Comparison of ENCODE assay signal across 15 cellular contexts in the genomic region with DNA sequence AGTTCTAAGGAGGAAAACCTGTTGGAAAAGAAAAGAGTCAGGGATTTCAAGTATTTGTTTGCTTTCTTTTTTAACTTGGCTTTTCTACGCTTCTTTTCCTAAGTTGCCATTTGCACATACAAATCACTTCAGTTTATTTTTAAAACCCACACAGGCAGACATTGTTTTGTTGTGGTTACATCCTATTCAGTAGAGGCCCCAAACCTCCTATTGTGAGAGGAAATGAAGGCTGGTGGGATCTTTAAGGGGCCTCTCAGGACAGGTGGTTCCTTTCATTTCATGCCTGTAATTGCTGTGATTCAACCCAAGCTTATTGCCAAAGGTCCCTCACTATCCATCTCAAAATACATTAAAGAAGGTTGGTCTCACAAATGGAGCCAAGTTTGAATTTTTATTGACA.
DNase-seq lines count a peak whose midpoint lies in the region; FAIRE-seq and TF ChIP-seq lines count a peak whose summit lies in the region.
"Had no signal": no experiment of that assay in that cellular context is flagged by ENCODE, and none has a peak within 500 bp of the region (broad histone marks: within the 10 kb centered on the region; RNA-seq: fewer than 3 reads in every experiment).

No MANE protein-coding gene starts in this region.

- H3K4ac ChIP-seq in neuronal stem cell (ENCODE audit: low read length), result no peak overlapping the region

- H2BK12ac ChIP-seq in neuronal stem cell (ENCODE audit: low read length), result no peak overlapping the region

- H3K27ac ChIP-seq in BLaER1, result no peak overlapping the region
- no peak overlapping the region for H3K27ac ChIP-seq in fibroblast of lung (ENCODE audit: insufficient read depth, low read length)
- no peak overlapping the region for H3K27ac ChIP-seq in neuronal stem cell (replicated peaks; ENCODE audit: low read length)
- H3K27ac ChIP-seq: HL-60 had no signal

- no peak overlapping the region for H2AFZ ChIP-seq in fibroblast of lung (ENCODE audit: low read length)
- peak overlapping the region; percentile 56 for H2AFZ ChIP-seq in neuronal stem cell (ENCODE audit: low read length)

- FAIRE-seq in urothelium cell line (lab: Jason Lieb, UNC), result no peak

- H3K4me2 ChIP-seq in BLaER1 (peak overlapping the region; percentile 49; the same call in 1 of the 2 replicates), fibroblast of lung (ENCODE audit: extremely low read depth, insufficient read depth, low read length) (no peak overlapping the region), neuronal stem cell (ENCODE audit: insufficient read depth, low read length, poor library complexity, severe bottlenecking) (no peak overlapping the region)

- no peak overlapping the region for H3K23ac ChIP-seq in neuronal stem cell (ENCODE audit: low read depth, low read length, poor library complexity)

- no peak overlapping the region for H2AK5ac ChIP-seq in neuronal stem cell (ENCODE audit: low read depth, low read length)

- no peak overlapping the region for H3K4me3 ChIP-seq in BLaER1
- H3K4me3 ChIP-seq in Jurkat, Clone E6-1 (ENCODE audit: low read length), result no peak overlapping the region
- H3K4me3 ChIP-seq in fibroblast of lung (replicated peaks in 1 of 4; ENCODE audit: control extremely low read depth in 1 of 4, insufficient read depth in 1 of 4, low read depth in 3 of 4, low read length in 4 of 4), result no peak overlapping the region
- H3K4me3 ChIP-seq in neuronal stem cell (ENCODE audit: low read length in 2 of 2), result no peak overlapping the region

- H4K20me1 ChIP-seq in BLaER1 (no peaks in the 10 kb centered on the region), fibroblast of lung (ENCODE audit: control insufficient read depth, extremely low read depth, insufficient read depth, low read length) (no peaks in the 10 kb centered on the region)

- no peaks in the 10 kb centered on the region for H3K9me3 ChIP-seq in BLaER1
- no peaks in the 10 kb centered on the region for H3K9me3 ChIP-seq in fibroblast of lung (ENCODE audit: control insufficient read depth, insufficient read depth, low read depth, low read length)
- H3K9me3 ChIP-seq in neuronal stem cell (replicated peaks in 1 of 2; ENCODE audit: control insufficient read depth in 2 of 2, insufficient read depth in 1 of 2, low read depth in 1 of 2, low read length in 2 of 2), result peaks cover 0 to 3% of the 10 kb centered on the region in 2 donors
- H3K9me3 ChIP-seq: Caco-2 had no signal

- no peaks in the 10 kb centered on the region for H3K79me1 ChIP-seq in neuronal stem cell (ENCODE audit: low read depth, low read length)

- no peak overlapping the region for H2BK120ac ChIP-seq in neuronal stem cell (ENCODE audit: low read depth, low read length)

- no peak overlapping the region for H3K18ac ChIP-seq in neuronal stem cell (ENCODE audit: low read length)

- H4K91ac ChIP-seq in neuronal stem cell (ENCODE audit: low read depth, low read length, poor library complexity), result no peak overlapping the region

- no CpG with 5 or more reads among the region's 1 CpG for WGBS in neuronal stem cell (ENCODE audit: extremely low coverage in 2 of 2, insufficient read length in 2 of 2, insufficient replicate concordance in 1 of 2), 2 donors

- no peak for TF ChIP-seq CTCF in fibroblast of lung (conservative IDR thresholded peaks at IDR 0.05 in 1 of 2, IDR thresholded peaks at IDR 0.05 in 1 of 2; ENCODE audit: low read depth in 1 of 2, low read length in 2 of 2)

- peak; percentile 5 for DNase-seq in Jurkat, Clone E6-1 (ENCODE audit: low read depth, low spot score)
- peak; percentile 39 to 65 for DNase-seq in fibroblast of lung (ENCODE audit: low read depth in 2 of 2)
- no peak for DNase-seq in neuronal stem cell (ENCODE audit: low spot score)
- no peak for DNase-seq in glomerular visceral epithelial cell (ENCODE audit: extremely low spot score)
- no peak for DNase-seq in urothelium cell line (ENCODE audit: low spot score)
- DNase-seq in GF-D8 (lab: John Stamatoyannopoulos, UW), result no peak
- DNase-seq: 8988T; Caco-2; CD8-positive, alpha-beta memory T cell; DND-41; HCEC 1CT; HFFc6; KBM-7 had no signal

- no peaks in the 10 kb centered on the region for H3K27me3 ChIP-seq in BLaER1
- no peaks in the 10 kb centered on the region for H3K27me3 ChIP-seq in fibroblast of lung (ENCODE audit: control insufficient read depth, insufficient read depth, low read length)
- no peaks in the 10 kb centered on the region for H3K27me3 ChIP-seq in neuronal stem cell (ENCODE audit: control insufficient read depth in 3 of 3, insufficient read depth in 3 of 3, low read depth in 1 of 3, low read length in 3 of 3)

- H3K4me1 ChIP-seq in BLaER1, result peaks cover 10% of the 10 kb centered on the region; the same call in 1 of the 2 replicates
- H3K4me1 ChIP-seq in fibroblast of lung (ENCODE audit: control insufficient read depth, extremely low read depth, insufficient read depth, low read length), result no peaks in the 10 kb centered on the region
- H3K4me1 ChIP-seq in neuronal stem cell (ENCODE audit: control insufficient read depth in 2 of 2, insufficient read depth in 1 of 2, low read depth in 1 of 2, low read length in 2 of 2), result peaks cover 4 to 9% of the 10 kb centered on the region in 2 donors
- H3K4me1 ChIP-seq: Caco-2 had no signal

- H3K79me2 ChIP-seq in fibroblast of lung (ENCODE audit: control insufficient read depth, insufficient read depth, low read length), result no peaks in the 10 kb centered on the region

- H2BK5ac ChIP-seq in neuronal stem cell (ENCODE audit: low read length), result no peak overlapping the region

- H3K9ac ChIP-seq in BLaER1, result no peak overlapping the region
- H3K9ac ChIP-seq in fibroblast of lung (ENCODE audit: insufficient read depth, low read length), result no peak overlapping the region
- H3K9ac ChIP-seq in neuronal stem cell (ENCODE audit: low read depth, low read length, poor library complexity), result no peak overlapping the region

- H4K8ac ChIP-seq in neuronal stem cell (ENCODE audit: low read depth, low read length), result no peak overlapping the region

- H3K36me3 ChIP-seq in BLaER1 (no peaks in the 10 kb centered on the region), fibroblast of lung (ENCODE audit: control insufficient read depth, insufficient read depth, low read length) (no peaks in the 10 kb centered on the region), neuronal stem cell (replicated peaks in 1 of 2; ENCODE audit: control insufficient read depth in 2 of 2, insufficient read depth in 2 of 2, low read length in 2 of 2) (no peaks in the 10 kb centered on the region)

- H2BK15ac ChIP-seq in neuronal stem cell (ENCODE audit: low read length), result no peak overlapping the region

- H3K14ac ChIP-seq in neuronal stem cell (ENCODE audit: low read length), result no peak overlapping the region

Comparison
In these comparisons a context has a peak if more than half of its experiments do, and no peak if none do; other contexts are left out.
1. DNase-seq: peak in Jurkat, Clone E6-1 (single experiment) and fibroblast of lung (2 of 2); none in neuronal stem cell (single experiment), glomerular visceral epithelial cell (single experiment), urothelium cell line (single experiment) and GF-D8 (single experiment).